Comparison of ENCODE assay signal across 8 cellular contexts in genomic region chr9:114339130-114339908, GRCh38. TPM values are rescaled to one million over a fixed set of nuclear protein-coding genes. Genes with fewer than 3 reads are reported as not detected.
A peak's percentile ranks its signal among the peaks of the same experiment; 100 is the strongest.
DNase-seq lines count a peak whose midpoint lies in the region; ATAC-seq, FAIRE-seq and TF ChIP-seq lines count a peak whose summit lies in the region.

No MANE protein-coding gene starts in this region.

- H3K4me1 ChIP-seq in effector memory CD4-positive, alpha-beta T cell (ENCODE audit: control insufficient read depth, insufficient read depth, low read length, poor library complexity, severe bottlenecking), result no peaks in the 10 kb centered on the region

- peak; percentile 96 for FAIRE-seq in GM19239 (lab: Jason Lieb, UNC)

- H3K27me3 ChIP-seq in BJ (ENCODE audit: control insufficient read depth, insufficient read depth, low read length), result no peaks in the 10 kb centered on the region
- no peaks in the 10 kb centered on the region for H3K27me3 ChIP-seq in effector memory CD4-positive, alpha-beta T cell (replicated peaks; ENCODE audit: control insufficient read depth, insufficient read depth, low read length, poor library complexity, severe bottlenecking)

- H3K27ac ChIP-seq in effector memory CD4-positive, alpha-beta T cell (ENCODE audit: insufficient read depth, low read length, poor library complexity, severe bottlenecking), result peak overlapping the region; percentile 14

- peak; percentile 94 for TF ChIP-seq CTCF in BJ (IDR thresholded peaks at IDR 0.05; ENCODE audit: insufficient read depth, low read depth, low read length)

- H3K36me3 ChIP-seq in BJ (ENCODE audit: control insufficient read depth, insufficient read depth, low read length), result peaks cover 39% of the 10 kb centered on the region
- H3K36me3 ChIP-seq in effector memory CD4-positive, alpha-beta T cell (ENCODE audit: control insufficient read depth, insufficient read depth, low read length), result peaks cover 83% of the 10 kb centered on the region

- no peaks in the 10 kb centered on the region for H3K9me3 ChIP-seq in effector memory CD4-positive, alpha-beta T cell (ENCODE audit: control insufficient read depth, low read length)

- H3K4me3 ChIP-seq in BJ (ENCODE audit: low read depth, low read length), result no peak overlapping the region
- no peak overlapping the region for H3K4me3 ChIP-seq in effector memory CD4-positive, alpha-beta T cell (ENCODE audit: insufficient read depth, low read depth, low read length, poor library complexity, severe bottlenecking)

- CTCF ChIA-PET in BJ (lab: Yijun Ruan, JAX), result interaction anchor here (0.6 to 2.0 kb wide), 18 partner anchors 8 to 325 kb away, joined by 3 to 8 read pairs (median 4); partner anchors contain the start of gene AKNA

- POLR2A ChIA-PET in BJ (lab: Charles Lee), result no interaction called here

- DNase-seq in BJ (ENCODE audit: low read depth) (no peak), GM19239 (ENCODE audit: insufficient read length, low spot score) (peak; percentile 75), M059J (ENCODE audit: low read depth) (peak; percentile 65), mucosa of gallbladder (ENCODE audit: low spot score) (peak; percentile 27)
- peak; percentile 50 for DNase-seq in activated CD4-positive, alpha-beta T cell treated with anti-CD3 and anti-CD28 coated beads, Interleukin-2, amount 50 U/mL, for 1 hour
- peak; percentile 12 to 30 (median 22) for DNase-seq in effector memory CD4-positive, alpha-beta T cell
- peak; percentile 73 for DNase-seq in stimulated activated naive CD8-positive, alpha-beta T cell treated with anti-CD3 and anti-CD28 coated beads, Interleukin-15, Interleukin-2, amounts not matched to agents 100 U/mL and 50 U/mL, for 24 hours

- peak; percentile 59 for ATAC-seq in stimulated activated naive CD8-positive, alpha-beta T cell treated with anti-CD3 and anti-CD28 coated beads, Interleukin-15, Interleukin-2, amounts not matched to agents 100 U/mL and 50 U/mL, for 24 hours
- no peak for ATAC-seq in HG02763 (IDR thresholded peaks at IDR 0.05; ENCODE audit: unreplicated experiment)

RNA-seq across cellular contexts. Expression of gene ORM2, which starts 9.7 kb away (rescaled TPM):
- polyA plus RNA-seq in BJ (2011; rRNA removed), result not detected in 2 replicates
- not detected in 2 replicates for polyA minus RNA-seq in BJ (2011; rRNA and poly(A)+ RNA removed)
- not detected in 2 replicates for total RNA-seq in M059J (2014; rRNA removed; shearing (Covaris generic))
- 2.8 TPM for total RNA-seq in mucosa of gallbladder

RNA-seq across cellular contexts. Expression of gene ORM1, which starts 16.4 kb away (rescaled TPM):
- not detected in 2 replicates for polyA plus RNA-seq in BJ (2011; rRNA removed)
- polyA minus RNA-seq in BJ (2011; rRNA and poly(A)+ RNA removed), result not detected in 2 replicates
- 0.57 TPM in 1 of 2 replicates, not detected in the other for total RNA-seq in M059J (2014; rRNA removed; shearing (Covaris generic))
- total RNA-seq in mucosa of gallbladder, result 12.7 TPM

RNA-seq across cellular contexts. Expression of gene AKNA, which starts 48.5 kb away (rescaled TPM):
- 6.3 and 11.8 TPM in 2 replicates for polyA plus RNA-seq in BJ (2011; rRNA removed)
- polyA minus RNA-seq in BJ (2011; rRNA and poly(A)+ RNA removed), result 13.4 and 13.6 TPM in 2 replicates
- total RNA-seq in M059J (2014; rRNA removed; shearing (Covaris generic)), result 1.6 and 3.2 TPM in 2 replicates
- total RNA-seq in mucosa of gallbladder, result 41.0 TPM

Comparison
In these comparisons a context has a peak if more than half of its experiments do, and no peak if none do; other contexts are left out.
1. RNA of gene AKNA, which starts 48.5 kb away (total RNA-seq): 41.0 TPM in mucosa of gallbladder (single experiment); 1.6 to 3.2 TPM in M059J; every median in the first group is over 10 times any median in the second.